Comparison of ENCODE assay signal across 8 cellular contexts in genomic region chr6:135054238-135054574, GRCh38. TPM values are rescaled to one million over a fixed set of nuclear protein-coding genes. Genes with fewer than 3 reads are reported as not detected.
A peak's percentile ranks its signal among the peaks of the same experiment; 100 is the strongest.
DNase-seq lines count a peak whose midpoint lies in the region; ATAC-seq lines count a peak whose summit lies in the region.

No MANE protein-coding gene starts in this region.

- ATAC-seq in HG03521 (IDR thresholded peaks at IDR 0.05; ENCODE audit: unreplicated experiment): peak; percentile 1
- ATAC-seq in GM21786 (IDR thresholded peaks at IDR 0.05; ENCODE audit: unreplicated experiment): no peak

- H3K4me1 Mint-ChIP-seq in activated CD4-positive, alpha-beta T cell treated with anti-CD3 and anti-CD28 coated beads, Interleukin-2, amount 10 ng/mL, durations not matched to agents 7 days and 5 days: peaks cover 45% of the 10 kb centered on the region
- peaks cover 39% of the 10 kb centered on the region for H3K4me1 Mint-ChIP-seq in activated naive CD8-positive, alpha-beta T cell (ENCODE audit: low read depth)
- peaks cover 31% of the 10 kb centered on the region for H3K4me1 Mint-ChIP-seq in stimulated activated naive CD8-positive, alpha-beta T cell treated with anti-CD3 and anti-CD28 coated beads, Interleukin-15, Interleukin-2, amounts not matched to agents 100 ng/mL and 50 ng/mL, for 24 hours (ENCODE audit: low read depth)

- DNase-seq in activated CD4-positive, alpha-beta T cell treated with anti-CD3 and anti-CD28 coated beads, Interleukin-2, amount 10 ng/mL, durations not matched to agents 7 days and 5 days: peak; percentile 35
- no peak for DNase-seq in activated CD4-positive, alpha-beta T cell treated with anti-CD3 and anti-CD28 coated beads, Interleukin-2, amount 50 U/mL, for 48 hours
- peak; percentile 9 for DNase-seq in iPS-NIHi7 (ENCODE audit: extremely low spot score)
- no peak for DNase-seq in activated CD8-positive, alpha-beta memory T cell treated with anti-CD3 and anti-CD28 coated beads for 24 hours

- H3K4me3 Mint-ChIP-seq in activated CD4-positive, alpha-beta T cell treated with anti-CD3 and anti-CD28 coated beads, Interleukin-2, amount 10 ng/mL, durations not matched to agents 7 days and 5 days: peak overlapping the region; percentile 90
- peak overlapping the region; percentile 99 for H3K4me3 Mint-ChIP-seq in activated naive CD8-positive, alpha-beta T cell
- peak overlapping the region; percentile 98 for H3K4me3 Mint-ChIP-seq in stimulated activated naive CD8-positive, alpha-beta T cell treated with anti-CD3 and anti-CD28 coated beads, Interleukin-15, Interleukin-2, amounts not matched to agents 100 ng/mL and 50 ng/mL, for 24 hours

- CTCF ChIA-PET in activated CD4-positive, alpha-beta T cell treated with anti-CD3 and anti-CD28 coated beads, Interleukin-2, amount 10 ng/mL, durations not matched to agents 7 days and 5 days (lab: Charles Lee): interaction anchor here (1.1 to 3.5 kb wide), 10 partner anchors 8 to 182 kb away, joined by 3 to 20 read pairs (median 4); no protein-coding TSS in a partner anchor

- no peaks in the 10 kb centered on the region for H3K27me3 Mint-ChIP-seq in activated CD4-positive, alpha-beta T cell treated with anti-CD3 and anti-CD28 coated beads, Interleukin-2, amount 10 ng/mL, durations not matched to agents 7 days and 5 days
- H3K27me3 Mint-ChIP-seq in activated naive CD8-positive, alpha-beta T cell: no peaks in the 10 kb centered on the region
- H3K27me3 Mint-ChIP-seq in stimulated activated naive CD8-positive, alpha-beta T cell treated with anti-CD3 and anti-CD28 coated beads, Interleukin-15, Interleukin-2, amounts not matched to agents 100 ng/mL and 50 ng/mL, for 24 hours: no peaks in the 10 kb centered on the region

- POLR2A ChIA-PET in activated CD4-positive, alpha-beta T cell treated with anti-CD3 and anti-CD28 coated beads, Interleukin-2, amount 10 ng/mL, durations not matched to agents 7 days and 5 days (lab: Charles Lee): interaction anchor here (1.0 to 1.4 kb wide), 2 partner anchors 10 to 33 kb away, joined by 3 to 4 read pairs; no protein-coding TSS in a partner anchor

- H3K36me3 Mint-ChIP-seq in activated CD4-positive, alpha-beta T cell treated with anti-CD3 and anti-CD28 coated beads, Interleukin-2, amount 10 ng/mL, durations not matched to agents 7 days and 5 days (ENCODE audit: low read depth): peaks cover 18% of the 10 kb centered on the region
- no peaks in the 10 kb centered on the region for H3K36me3 Mint-ChIP-seq in activated naive CD8-positive, alpha-beta T cell
- peaks cover 30% of the 10 kb centered on the region for H3K36me3 Mint-ChIP-seq in stimulated activated naive CD8-positive, alpha-beta T cell treated with anti-CD3 and anti-CD28 coated beads, Interleukin-15, Interleukin-2, amounts not matched to agents 100 ng/mL and 50 ng/mL, for 24 hours (ENCODE audit: low read depth)

- H3K9me3 Mint-ChIP-seq in activated CD4-positive, alpha-beta T cell treated with anti-CD3 and anti-CD28 coated beads, Interleukin-2, amount 10 ng/mL, durations not matched to agents 7 days and 5 days: no peaks in the 10 kb centered on the region
- H3K9me3 Mint-ChIP-seq in activated naive CD8-positive, alpha-beta T cell (ENCODE audit: low read depth): no peaks in the 10 kb centered on the region
- H3K9me3 Mint-ChIP-seq in stimulated activated naive CD8-positive, alpha-beta T cell treated with anti-CD3 and anti-CD28 coated beads, Interleukin-15, Interleukin-2, amounts not matched to agents 100 ng/mL and 50 ng/mL, for 24 hours: no peaks in the 10 kb centered on the region

- peak overlapping the region; percentile 96 for H3K27ac Mint-ChIP-seq in activated CD4-positive, alpha-beta T cell treated with anti-CD3 and anti-CD28 coated beads, Interleukin-2, amount 10 ng/mL, durations not matched to agents 7 days and 5 days
- H3K27ac Mint-ChIP-seq in activated naive CD8-positive, alpha-beta T cell: peak overlapping the region; percentile 99
- peak overlapping the region; percentile 98 for H3K27ac Mint-ChIP-seq in stimulated activated naive CD8-positive, alpha-beta T cell treated with anti-CD3 and anti-CD28 coated beads, Interleukin-15, Interleukin-2, amounts not matched to agents 100 ng/mL and 50 ng/mL, for 24 hours

RNA-seq across cellular contexts. Expression of gene HBS1L, which starts 0.4 kb away (rescaled TPM):
- 10 to 100 TPM; 71.5 to 74.7 TPM for total RNA-seq in activated CD4-positive, alpha-beta T cell treated with anti-CD3 and anti-CD28 coated beads, Interleukin-2, amount 10 ng/mL, durations not matched to agents 7 days and 5 days

Comparison
In these comparisons a context has a peak if more than half of its experiments do, and no peak if none do; other contexts are left out.
1. DNase-seq: peak in activated CD4-positive, alpha-beta T cell treated with anti-CD3 and anti-CD28 coated beads, Interleukin-2, amount 10 ng/mL, durations not matched to agents 7 days and 5 days (single experiment) and iPS-NIHi7 (single experiment); none in activated CD4-positive, alpha-beta T cell treated with anti-CD3 and anti-CD28 coated beads, Interleukin-2, amount 50 U/mL, for 48 hours (0 of 2) and activated CD8-positive, alpha-beta memory T cell treated with anti-CD3 and anti-CD28 coated beads for 24 hours (single experiment).
2. Peak in every context shown above with its lines, with median percentiles within 50 percentile points of each other: H3K27ac Mint-ChIP-seq and H3K4me3 Mint-ChIP-seq.